In the genomic region with DNA sequence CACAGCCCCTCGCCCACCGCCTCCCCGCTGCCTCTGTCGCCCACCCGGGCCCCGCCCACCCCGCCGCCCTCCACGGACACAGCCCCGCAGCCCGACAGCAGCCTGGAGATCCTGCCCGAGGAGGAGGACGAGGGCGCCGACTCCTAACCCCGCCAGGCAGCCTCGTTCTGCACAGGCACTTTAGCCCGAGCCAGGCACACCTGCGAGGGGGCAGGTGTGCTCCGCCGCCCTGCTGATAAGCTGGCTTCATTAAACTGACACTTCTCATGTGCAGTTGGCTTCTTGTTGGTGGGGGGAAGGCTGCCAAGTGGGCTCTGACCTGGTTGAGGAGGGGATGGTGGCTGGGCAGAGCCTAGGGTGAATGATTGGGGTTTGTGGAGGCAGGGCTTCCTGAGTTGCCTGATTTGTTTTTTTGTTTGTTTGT, we compare ENCODE assay signal across 21 cellular contexts.
DNase-seq lines count a peak whose midpoint lies in the region; ATAC-seq and TF ChIP-seq lines count a peak whose summit lies in the region.
"Had no signal": no experiment of that assay in that cellular context is flagged by ENCODE, and none has a peak within 500 bp of the region (broad histone marks: within the 10 kb centered on the region; RNA-seq: fewer than 3 reads in every experiment).

No MANE protein-coding gene starts in this region.

- H3K4me3 ChIP-seq in GM12865 (ENCODE audit: low read depth, low read length) = peak overlapping the region; percentile 29
- H3K4me3 ChIP-seq: gastrocnemius medialis, pancreas had no signal

- no peak for ATAC-seq in central memory CD8-positive, alpha-beta T cell (replicated peaks; ENCODE audit: extremely low read depth, poor library complexity, severe bottlenecking)
- no peak for ATAC-seq in HG03354 (IDR thresholded peaks at IDR 0.05; ENCODE audit: poor library complexity, severe bottlenecking, unreplicated experiment)
- ATAC-seq in HG02798 (IDR thresholded peaks at IDR 0.05; ENCODE audit: poor library complexity, unreplicated experiment) = no peak
- ATAC-seq: activated CD8-positive, alpha-beta T cell treated with anti-CD3 and anti-CD28 coated beads for 36 hours; gastrocnemius medialis; natural killer cell treated with Interleukin-12 subunit alpha and Interleukin-12 subunit beta and Interleukin-15 and Interleukin-18, amount 100 ng/mL, for 72 hours; Panc1 had no signal

- H3K27ac Mint-ChIP-seq in central memory CD8-positive, alpha-beta T cell (ENCODE audit: low read depth) = no peak overlapping the region
- H3K27ac Mint-ChIP-seq: activated CD8-positive, alpha-beta T cell treated with anti-CD3 and anti-CD28 coated beads for 36 hours; activated naive CD4-positive, alpha-beta T cell treated with anti-CD3 and anti-CD28 coated beads, Interleukin-2, amount 10 ng/mL, durations not matched to agents 7 days and 5 days; natural killer cell treated with Interleukin-12 subunit alpha and Interleukin-12 subunit beta and Interleukin-15 and Interleukin-18, amount 100 ng/mL, for 72 hours; stimulated activated naive CD8-positive, alpha-beta T cell treated with anti-CD3 and anti-CD28 coated beads, Interleukin-15, Interleukin-2, amounts not matched to agents 100 ng/mL and 50 ng/mL, for 24 hours had no signal

- no peaks in the 10 kb centered on the region for H3K27me3 Mint-ChIP-seq in central memory CD8-positive, alpha-beta T cell
- H3K27me3 Mint-ChIP-seq: activated CD8-positive, alpha-beta T cell treated with anti-CD3 and anti-CD28 coated beads for 36 hours; stimulated activated naive CD8-positive, alpha-beta T cell treated with anti-CD3 and anti-CD28 coated beads, Interleukin-15, Interleukin-2, amounts not matched to agents 100 ng/mL and 50 ng/mL, for 24 hours had no signal

- DNase-seq in DMS53 (lab: John Stamatoyannopoulos, UW) (peak; percentile 78), GM12865 (ENCODE audit: low read depth) (no peak), NCI-H2107 (lab: John Stamatoyannopoulos, UW) (peak; percentile 57), hypothalamus (lab: John Stamatoyannopoulos, UW) (no peak)
- DNase-seq in central memory CD8-positive, alpha-beta T cell (ENCODE audit: low spot score in 2 of 2) = no peak
- DNase-seq: activated CD8-positive, alpha-beta T cell treated with anti-CD3 and anti-CD28 coated beads for 36 hours; activated naive CD4-positive, alpha-beta T cell treated with anti-CD3 and anti-CD28 coated beads, Interleukin-2, amount 10 ng/mL, durations not matched to agents 7 days and 5 days; activated T-cell treated with anti-CD3 and anti-CD28 coated beads, Interleukin-2, amount 50 U/mL, for 1 hour; aorta; central memory CD4-positive, alpha-beta T cell; erythroblast; gastrocnemius medialis; HCEC 1CT; left colon; trophoblast cell had no signal

- no peaks in the 10 kb centered on the region for H3K9me3 Mint-ChIP-seq in central memory CD8-positive, alpha-beta T cell
- H3K9me3 Mint-ChIP-seq: activated CD8-positive, alpha-beta T cell treated with anti-CD3 and anti-CD28 coated beads for 36 hours; activated naive CD4-positive, alpha-beta T cell treated with anti-CD3 and anti-CD28 coated beads, Interleukin-2, amount 10 ng/mL, durations not matched to agents 7 days and 5 days; natural killer cell treated with Interleukin-12 subunit alpha and Interleukin-12 subunit beta and Interleukin-15 and Interleukin-18, amount 100 ng/mL, for 72 hours; stimulated activated naive CD8-positive, alpha-beta T cell treated with anti-CD3 and anti-CD28 coated beads, Interleukin-15, Interleukin-2, amounts not matched to agents 100 ng/mL and 50 ng/mL, for 24 hours had no signal

- peak overlapping the region; percentile 40 for H3K4me3 Mint-ChIP-seq in central memory CD8-positive, alpha-beta T cell
- H3K4me3 Mint-ChIP-seq: activated CD8-positive, alpha-beta T cell treated with anti-CD3 and anti-CD28 coated beads for 36 hours; activated naive CD4-positive, alpha-beta T cell treated with anti-CD3 and anti-CD28 coated beads, Interleukin-2, amount 10 ng/mL, durations not matched to agents 7 days and 5 days; natural killer cell treated with Interleukin-12 subunit alpha and Interleukin-12 subunit beta and Interleukin-15 and Interleukin-18, amount 100 ng/mL, for 72 hours; stimulated activated naive CD8-positive, alpha-beta T cell treated with anti-CD3 and anti-CD28 coated beads, Interleukin-15, Interleukin-2, amounts not matched to agents 100 ng/mL and 50 ng/mL, for 24 hours had no signal

- H3K36me3 Mint-ChIP-seq in central memory CD8-positive, alpha-beta T cell (ENCODE audit: insufficient read depth) = peaks cover 14% of the 10 kb centered on the region
- H3K36me3 Mint-ChIP-seq: natural killer cell treated with Interleukin-12 subunit alpha and Interleukin-12 subunit beta and Interleukin-15 and Interleukin-18, amount 100 ng/mL, for 72 hours had no signal

- no peak for TF ChIP-seq CTCF in GM12865 (IDR thresholded peaks at IDR 0.05; ENCODE audit: insufficient read depth, low read depth, low read length, missing control alignments)

- H3K4me1 Mint-ChIP-seq in central memory CD8-positive, alpha-beta T cell = no peaks in the 10 kb centered on the region

Comparison
In these comparisons a context has a peak if more than half of its experiments do, and no peak if none do; other contexts are left out.
1. DNase-seq: peak in DMS53 (single experiment) and NCI-H2107 (single experiment); none in GM12865 (single experiment), central memory CD8-positive, alpha-beta T cell (0 of 2) and hypothalamus (0 of 51).